ENCODE assay signal across 12 cellular contexts in genomic region chr16:30398660-30399434, GRCh38. TPM values are rescaled to one million over a fixed set of nuclear protein-coding genes. Genes with fewer than 3 reads are reported as not detected.
DNase-seq lines count a peak whose midpoint lies in the region; ATAC-seq and TF ChIP-seq lines count a peak whose summit lies in the region.
"Had no signal": no experiment of that assay in that cellular context is flagged by ENCODE, and none has a peak within 500 bp of the region (broad histone marks: within the 10 kb centered on the region; RNA-seq: fewer than 3 reads in every experiment).

No MANE protein-coding gene starts in this region.

- no peak overlapping the region for H2AFZ ChIP-seq in neural cell (ENCODE audit: low read depth, low read length)

- H3K36me3 ChIP-seq in CD4-positive, CD25-positive, alpha-beta regulatory T cell (ENCODE audit: control insufficient read depth, insufficient read depth, low read length) = no peaks in the 10 kb centered on the region
- peaks cover 29% of the 10 kb centered on the region for H3K36me3 ChIP-seq in HUES64 (ENCODE audit: insufficient read depth, low read length)
- H3K36me3 ChIP-seq in neural cell (ENCODE audit: insufficient read depth, low read length) = peaks cover 7% of the 10 kb centered on the region

- H3K4me2 ChIP-seq in neural cell (ENCODE audit: low read length) = peak overlapping the region; percentile 85

- peak overlapping the region in 2 of 3 donors; percentile 79 to 90 for H3K27ac Mint-ChIP-seq in CD4-positive, CD25-positive, alpha-beta regulatory T cell

- H3K4me1 Mint-ChIP-seq in CD4-positive, CD25-positive, alpha-beta regulatory T cell = peaks cover 5 to 58% (median 27%) of the 10 kb centered on the region in 4 donors

- H3K9me3 ChIP-seq in CD4-positive, CD25-positive, alpha-beta regulatory T cell (ENCODE audit: control insufficient read depth in 2 of 2, low read length in 2 of 2) = no peaks in the 10 kb centered on the region
- H3K9me3 ChIP-seq in HUES64 (ENCODE audit: insufficient read depth, low read depth, low read length) (no peaks in the 10 kb centered on the region), neural cell (ENCODE audit: low read length) (no peaks in the 10 kb centered on the region)
- H3K9me3 ChIP-seq: psoas muscle had no signal

- H3K36me3 Mint-ChIP-seq in CD4-positive, CD25-positive, alpha-beta regulatory T cell = peaks cover 12% of the 10 kb centered on the region

- ATAC-seq in CD4-positive, CD25-positive, alpha-beta regulatory T cell (ENCODE audit: low read depth in 2 of 2) = no peak
- ATAC-seq in HG03196 (IDR thresholded peaks at IDR 0.05; ENCODE audit: unreplicated experiment) (no peak), HG03095 (IDR thresholded peaks at IDR 0.05; ENCODE audit: unreplicated experiment) (no peak), left colon (no peak)
- ATAC-seq: psoas muscle had no signal

- TF ChIP-seq EP300 in neural cell (conservative IDR thresholded peaks at IDR 0.05; ENCODE audit: poor library complexity, severe bottlenecking) = no peak

- H3K4me3 ChIP-seq in CD4-positive, CD25-positive, alpha-beta regulatory T cell (ENCODE audit: low read depth, low read length) = no peak overlapping the region
- 0 out of 2 replicates have a peak overlapping the region, but pooled peaks have one; percentile 56 for H3K4me3 ChIP-seq in HUES64 (ENCODE audit: low read length)
- no peak overlapping the region for H3K4me3 ChIP-seq in coronary artery
- peak overlapping the region; percentile 68 for H3K4me3 ChIP-seq in neural cell (ENCODE audit: low read length)

- H3K9ac ChIP-seq in HUES64 (ENCODE audit: low read depth, low read length) (peak overlapping the region; percentile 91; the same call in 1 of the 2 replicates), neural cell (ENCODE audit: low read length) (peak overlapping the region; percentile 88)

- no peak for TF ChIP-seq RAD21 in neural cell (conservative IDR thresholded peaks at IDR 0.05)

- no peak overlapping the region for H3K27ac ChIP-seq in CD4-positive, CD25-positive, alpha-beta regulatory T cell (ENCODE audit: insufficient read depth, low read length, poor library complexity, severe bottlenecking)
- H3K27ac ChIP-seq in HUES64 (ENCODE audit: low read depth, low read length) = peak overlapping the region; percentile 99
- H3K27ac ChIP-seq in coronary artery = peak overlapping the region; percentile 59 to 89
- peak overlapping the region; percentile 99 for H3K27ac ChIP-seq in neural cell (ENCODE audit: low read length)

- no peak for TF ChIP-seq CTCF in coronary artery (IDR thresholded peaks at IDR 0.05)
- no peak for TF ChIP-seq CTCF in neural cell (IDR thresholded peaks at IDR 0.05; ENCODE audit: poor library complexity, severe bottlenecking)

- no peaks in the 10 kb centered on the region for H4K20me1 ChIP-seq in neural cell (ENCODE audit: insufficient read depth)

- intact Hi-C loops in left colon (cut with DNase I, micrococcal nuclease) = no loop called here

- H3K79me2 ChIP-seq in neural cell (replicated peaks; ENCODE audit: insufficient read depth, low read length) = peaks cover 29% of the 10 kb centered on the region

- H3K27me3 Mint-ChIP-seq in CD4-positive, CD25-positive, alpha-beta regulatory T cell = no peaks in the 10 kb centered on the region

- no peaks in the 10 kb centered on the region for H3K9me2 ChIP-seq in neural cell (ENCODE audit: insufficient read depth, low read length)

- no peaks in the 10 kb centered on the region for H3K9me3 Mint-ChIP-seq in CD4-positive, CD25-positive, alpha-beta regulatory T cell

- H3K27me3 ChIP-seq in CD4-positive, CD25-positive, alpha-beta regulatory T cell (ENCODE audit: control insufficient read depth, insufficient read depth, low read length) = no peaks in the 10 kb centered on the region
- H3K27me3 ChIP-seq in HUES64 (ENCODE audit: insufficient read depth, low read length) = no peaks in the 10 kb centered on the region
- H3K27me3 ChIP-seq in neural cell (ENCODE audit: insufficient read depth, low read depth, low read length) = no peaks in the 10 kb centered on the region

- H3F3A ChIP-seq in neural cell (ENCODE audit: insufficient read depth, low read length, poor library complexity, severe bottlenecking) = peaks cover 12% of the 10 kb centered on the region

- WGBS in HUES64 = 82% methylated on average over 23 of the region's 23 CpGs

- no peak for DNase-seq in CD4-positive, CD25-positive, alpha-beta regulatory T cell
- DNase-seq in coronary artery (ENCODE audit: low spot score) = no peak
- no peak for DNase-seq in COLO668 (lab: John Stamatoyannopoulos, UW; ENCODE audit: unreplicated experiment)
- DNase-seq in left colon = no peak
- DNase-seq: activated CD4-positive, alpha-beta T cell treated with anti-CD3 and anti-CD28 coated beads for 4 hours; NCI-H2171; psoas muscle had no signal

- H3K4me3 Mint-ChIP-seq in CD4-positive, CD25-positive, alpha-beta regulatory T cell = peak overlapping the region; percentile 64 to 91 (median 82)

- H3K4me1 ChIP-seq in CD4-positive, CD25-positive, alpha-beta regulatory T cell (ENCODE audit: control insufficient read depth, insufficient read depth, low read length, poor library complexity, severe bottlenecking) = peaks cover 33% of the 10 kb centered on the region
- peaks cover 22% of the 10 kb centered on the region; the same call in 1 of the 2 replicates for H3K4me1 ChIP-seq in HUES64 (ENCODE audit: insufficient read depth, low read length)

TF ChIP-seq in neural cell, 6 proteins besides CTCF, POLR2A, EP300 and RAD21:
- TF ChIP-seq POLR2AphosphoS5 (IDR thresholded peaks at IDR 0.05) (no peak), SMC3 (conservative IDR thresholded peaks at IDR 0.05; ENCODE audit: poor library complexity) (no peak), TAF1 (IDR thresholded peaks at IDR 0.05; ENCODE audit: low read depth) (no peak), EZH2 (IDR thresholded peaks at IDR 0.05; ENCODE audit: borderline replicate concordance, insufficient read depth, low read length, poor library complexity, severe bottlenecking) (no peak), REST (IDR thresholded peaks at IDR 0.05; ENCODE audit: borderline replicate concordance) (no peak), MXI1 (conservative IDR thresholded peaks at IDR 0.05; ENCODE audit: poor library complexity, severe bottlenecking) (no peak)

RNA-seq across cellular contexts. Expression of gene ZNF48, which starts 3.6 kb away (rescaled TPM):
- total RNA-seq in CD4-positive, CD25-positive, alpha-beta regulatory T cell = 6.0 TPM
- 1 to 10 TPM; 4.5 to 8.0 (median 6.7) TPM for polyA plus RNA-seq in CD4-positive, CD25-positive, alpha-beta regulatory T cell
- polyA plus RNA-seq in HUES64 (2013, experiment 1 of 2) = 40.2 TPM
- polyA plus RNA-seq in HUES64 (2013, experiment 2 of 2) = 36.1 TPM
- 42.3 and 48.9 TPM in 2 replicates for polyA plus RNA-seq in neural cell
- polyA minus RNA-seq in neural cell = 74.0 and 82.3 TPM in 2 replicates
- 1 to 10 TPM; 5.6 to 8.4 TPM for total RNA-seq in left colon

RNA-seq across cellular contexts. Expression of gene ZNF771, which starts 8.6 kb away (rescaled TPM):
- total RNA-seq in CD4-positive, CD25-positive, alpha-beta regulatory T cell = 2.3 TPM
- 1 to 10 TPM; 1.7 to 3.8 (median 3.3) TPM for polyA plus RNA-seq in CD4-positive, CD25-positive, alpha-beta regulatory T cell
- 8.5 TPM for polyA plus RNA-seq in HUES64 (2013, experiment 1 of 2)
- 7.9 TPM for polyA plus RNA-seq in HUES64 (2013, experiment 2 of 2)
- polyA plus RNA-seq in neural cell = 10.2 and 11.7 TPM in 2 replicates
- polyA minus RNA-seq in neural cell = 7.1 and 7.6 TPM in 2 replicates
- total RNA-seq in left colon = 1 to 10 TPM; 3.2 to 4.4 TPM

RNA-seq across cellular contexts. Expression of gene SEPTIN1, which starts 16.5 kb away (rescaled TPM):
- 198 TPM for total RNA-seq in CD4-positive, CD25-positive, alpha-beta regulatory T cell
- 100 to 1,000 TPM; 157 to 205 (median 170) TPM for polyA plus RNA-seq in CD4-positive, CD25-positive, alpha-beta regulatory T cell
- polyA plus RNA-seq in HUES64 (2013, experiment 1 of 2) = 0.65 TPM
- 2.0 TPM for polyA plus RNA-seq in HUES64 (2013, experiment 2 of 2)
- 0.38 TPM in 1 of 2 replicates, not detected in the other for polyA plus RNA-seq in neural cell
- polyA minus RNA-seq in neural cell = 0.81 TPM in 1 of 2 replicates, not detected in the other
- 1 to 10 TPM; 3.6 to 5.7 TPM for total RNA-seq in left colon
- polyA plus RNA-seq: keratinocyte had no signal

RNA-seq across cellular contexts. Expression of gene MYL11, which starts 24.2 kb away (rescaled TPM):
- 4.1 TPM for total RNA-seq in CD4-positive, CD25-positive, alpha-beta regulatory T cell
- polyA plus RNA-seq in CD4-positive, CD25-positive, alpha-beta regulatory T cell = 1 to 10 TPM in 1 of 4 donors, not detected in 3; 1.7 TPM
- 1.2 TPM for polyA plus RNA-seq in HUES64 (2013, experiment 1 of 2)
- 3.0 TPM for polyA plus RNA-seq in HUES64 (2013, experiment 2 of 2)
- not detected in 2 replicates for polyA plus RNA-seq in neural cell
- not detected in 2 replicates for polyA minus RNA-seq in neural cell
- total RNA-seq in left colon = not detected
- polyA plus RNA-seq: keratinocyte had no signal

RNA-seq across cellular contexts. Expression of gene TBC1D10B, which starts 28.6 kb away (rescaled TPM):
- 32.2 TPM for total RNA-seq in CD4-positive, CD25-positive, alpha-beta regulatory T cell
- 10 to 100 TPM in 1 of 4 donors, 1 to 10 TPM in 3; 7.1 to 11.7 (median 8.2) TPM for polyA plus RNA-seq in CD4-positive, CD25-positive, alpha-beta regulatory T cell
- polyA plus RNA-seq in HUES64 (2013, experiment 1 of 2) = 19.3 TPM
- 19.7 TPM for polyA plus RNA-seq in HUES64 (2013, experiment 2 of 2)
- 24.1 and 32.5 TPM in 2 replicates for polyA plus RNA-seq in neural cell
- 40.5 and 44.6 TPM in 2 replicates for polyA minus RNA-seq in neural cell
- total RNA-seq in left colon = 10 to 100 TPM; 46.2 to 46.4 TPM

Comparison
In these comparisons a context has a peak if more than half of its experiments do, and no peak if none do; other contexts are left out.
1. H3K4me3 ChIP-seq: peak in HUES64 (single experiment) and neural cell (single experiment); none in CD4-positive, CD25-positive, alpha-beta regulatory T cell (single experiment) and coronary artery (single experiment).
2. RNA of gene SEPTIN1, which starts 16.5 kb away (total RNA-seq): 198 TPM in CD4-positive, CD25-positive, alpha-beta regulatory T cell (single experiment); 3.6 to 5.7 TPM in left colon; every median in the first group is over 10 times any median in the second.